12 cellular contexts compared by ENCODE assay signal in genomic region chr4:144374065-144374464, GRCh38.
A peak's percentile ranks its signal among the peaks of the same experiment; 100 is the strongest.
DNase-seq lines count a peak whose midpoint lies in the region; ATAC-seq and TF ChIP-seq lines count a peak whose summit lies in the region.
"Had no signal": no experiment of that assay in that cellular context is flagged by ENCODE, and none has a peak within 500 bp of the region (broad histone marks: within the 10 kb centered on the region; RNA-seq: fewer than 3 reads in every experiment).

No MANE protein-coding gene starts in this region.

- intact Hi-C loops in activated B cell treated with CpG ODN at 0.5 μM for 24 hours (cut with micrococcal nuclease) (no loop called here), psoas muscle (cut with DNase I) (no loop called here), ascending aorta (cut with DNase I) (no loop called here)

- no peak overlapping the region for H3K27ac Mint-ChIP-seq in activated B cell treated with CpG ODN at 0.5 μM for 24 hours
- H3K27ac Mint-ChIP-seq: immature natural killer cell had no signal

- H3K9me3 ChIP-seq in psoas muscle (no peaks in the 10 kb centered on the region), ascending aorta (no peaks in the 10 kb centered on the region)
- H3K9me3 ChIP-seq: ovary had no signal

- DNase-seq in activated B cell treated with CpG ODN at 0.5 μM for 24 hours: no peak
- no peak for DNase-seq in psoas muscle
- no peak for DNase-seq in stimulated activated naive CD4-positive, alpha-beta T cell (lab: John Stamatoyannopoulos, UW)
- no peak for DNase-seq in HUDEP-2 (lab: John Stamatoyannopoulos, UW; ENCODE audit: unreplicated experiment in 76 of 76)
- DNase-seq in ascending aorta (ENCODE audit: low spot score in 2 of 2): no peak
- DNase-seq: immature natural killer cell, NCI-H1092, ovary, RPMI8226 had no signal

- WGBS in psoas muscle, 3 donors: 82 to 88% (median 83%) methylated on average over 5 of the region's 5 CpGs

- POLR2A ChIA-PET in activated B cell treated with CpG ODN at 0.5 μM for 24 hours (lab: Charles Lee): no interaction called here

- no peaks in the 10 kb centered on the region for H3K27me3 ChIP-seq in psoas muscle (ENCODE audit: insufficient read depth in 3 of 3, low read length in 2 of 3)
- H3K27me3 ChIP-seq in ascending aorta: no peaks in the 10 kb centered on the region
- H3K27me3 ChIP-seq: ovary had no signal

- H3K4me1 Mint-ChIP-seq in activated B cell treated with CpG ODN at 0.5 μM for 24 hours: no peaks in the 10 kb centered on the region
- H3K4me1 Mint-ChIP-seq: immature natural killer cell had no signal

- peaks cover 2% of the 10 kb centered on the region for H3K27me3 Mint-ChIP-seq in activated B cell treated with CpG ODN at 0.5 μM for 24 hours

- H3K9me3 Mint-ChIP-seq in activated B cell treated with CpG ODN at 0.5 μM for 24 hours: no peaks in the 10 kb centered on the region

- H3K4me3 ChIP-seq in psoas muscle (no peak overlapping the region), ascending aorta (no peak overlapping the region)
- H3K4me3 ChIP-seq: ovary had no signal

- H3K4me1 ChIP-seq in psoas muscle (no peaks in the 10 kb centered on the region), ascending aorta (no peaks in the 10 kb centered on the region)

- no peak for TF ChIP-seq CTCF in activated B cell treated with CpG ODN at 0.5 μM for 24 hours (IDR thresholded peaks at IDR 0.05)
- no peak for TF ChIP-seq CTCF in psoas muscle (IDR thresholded peaks at IDR 0.05)
- TF ChIP-seq CTCF in ascending aorta (IDR thresholded peaks at IDR 0.05): no peak

- H3K36me3 ChIP-seq in psoas muscle (ENCODE audit: insufficient read depth in 1 of 2, low read depth in 1 of 2) (no peaks in the 10 kb centered on the region), ascending aorta (no peaks in the 10 kb centered on the region)
- H3K36me3 ChIP-seq: ovary had no signal

- H3K27ac ChIP-seq in psoas muscle (no peak overlapping the region), ascending aorta (no peak overlapping the region)
- H3K27ac ChIP-seq: ovary had no signal

- CTCF ChIA-PET in activated B cell treated with CpG ODN at 0.5 μM for 24 hours (lab: Charles Lee): no interaction called here

- ATAC-seq in GM18505 (IDR thresholded peaks at IDR 0.05; ENCODE audit: unreplicated experiment) (peak; percentile 90), GM19463 (IDR thresholded peaks at IDR 0.05; ENCODE audit: unreplicated experiment) (peak; percentile 84), HG02981 (IDR thresholded peaks at IDR 0.05; ENCODE audit: unreplicated experiment) (peak; percentile 86), activated B cell treated with CpG ODN at 0.5 μM for 24 hours (ENCODE audit: low read depth) (peak; percentile 18), psoas muscle (no peak)

- no peak overlapping the region for H3K4me3 Mint-ChIP-seq in activated B cell treated with CpG ODN at 0.5 μM for 24 hours
- H3K4me3 Mint-ChIP-seq: immature natural killer cell had no signal

- H3K36me3 Mint-ChIP-seq in activated B cell treated with CpG ODN at 0.5 μM for 24 hours (ENCODE audit: low read depth): no peaks in the 10 kb centered on the region

- TF ChIP-seq POLR2A in GM18505 (IDR thresholded peaks at IDR 0.05; ENCODE audit: borderline replicate concordance, extremely low read depth, insufficient read depth, insufficient read length): no peak

Comparison
In these comparisons a context has a peak if more than half of its experiments do, and no peak if none do; other contexts are left out.
1. ATAC-seq: peak in GM18505 (single experiment), GM19463 (single experiment), HG02981 (single experiment) and activated B cell treated with CpG ODN at 0.5 μM for 24 hours (single experiment); none in psoas muscle (0 of 4).